Comparison of ENCODE assay signal across 30 cellular contexts in the genomic region with DNA sequence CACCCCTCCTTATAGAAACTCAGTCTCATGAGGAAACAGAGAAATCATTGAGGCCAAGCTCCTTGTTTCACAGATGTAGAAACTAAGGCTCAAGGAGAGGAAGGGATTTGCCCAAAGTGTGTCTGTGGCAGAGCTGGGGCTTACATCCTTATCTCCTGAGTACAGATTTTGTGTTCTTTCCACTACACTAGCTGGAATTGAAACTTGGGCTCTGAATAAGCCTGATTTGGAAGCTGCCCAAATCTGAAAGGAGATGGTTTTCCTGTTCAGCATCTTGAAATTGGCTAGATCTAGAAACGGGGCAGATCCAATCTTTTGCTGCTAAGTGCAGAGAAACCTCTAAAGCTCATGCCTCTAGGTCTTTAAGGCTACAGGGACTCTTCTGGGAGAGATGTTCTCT. TPM values are rescaled to one million over a fixed set of nuclear protein-coding genes. Genes with fewer than 3 reads are reported as not detected.
DNase-seq lines count a peak whose midpoint lies in the region; ATAC-seq and TF ChIP-seq lines count a peak whose summit lies in the region.
"Had no signal": no experiment of that assay in that cellular context is flagged by ENCODE, and none has a peak within 500 bp of the region (broad histone marks: within the 10 kb centered on the region; RNA-seq: fewer than 3 reads in every experiment).

No MANE protein-coding gene starts in this region.

- peaks cover 15% of the 10 kb centered on the region for H3K4me1 Mint-ChIP-seq in activated T-helper 17 cell treated with anti-CD3 and anti-CD28 coated beads, Interleukin-2, amount 50 U/mL, for 72 hours
- H3K4me1 Mint-ChIP-seq: B cell, IgD-negative memory B cell, neural progenitor cell had no signal

- peaks cover 0 to 16% of the 10 kb centered on the region in 2 donors for H3K4me1 ChIP-seq in right atrium auricular region
- H3K4me1 ChIP-seq: lower lobe of right lung, neural progenitor cell, prostate gland, upper lobe of left lung had no signal

- no peaks in the 10 kb centered on the region for H3K9me3 ChIP-seq in right atrium auricular region
- H3K9me3 ChIP-seq: A549, gastroesophageal sphincter, HAP-1, lower lobe of right lung, prostate gland, upper lobe of left lung had no signal

- H3K36me3 ChIP-seq in right atrium auricular region = no peaks in the 10 kb centered on the region
- H3K36me3 ChIP-seq: gastroesophageal sphincter, HAP-1, lower lobe of right lung, neural progenitor cell, prostate gland, upper lobe of left lung had no signal

- ATAC-seq in Right ventricle myocardium superior (ENCODE audit: poor library complexity) (peak; percentile 38), HG03442 (IDR thresholded peaks at IDR 0.05; ENCODE audit: unreplicated experiment) (no peak)
- peak; percentile 34 for ATAC-seq in activated T-helper 17 cell treated with anti-CD3 and anti-CD28 coated beads, Interleukin-2, amount 50 U/mL, for 72 hours (replicated peaks)
- ATAC-seq: A549, gastroesophageal sphincter, lower lobe of right lung had no signal

- H3K4me3 ChIP-seq in right atrium auricular region (no peak overlapping the region), fibroblast of villous mesenchyme (ENCODE audit: low read depth, low read length) (no peak overlapping the region)
- H3K4me3 ChIP-seq: A549, gastroesophageal sphincter, HAP-1, lower lobe of right lung, neural progenitor cell, prostate gland, skin epidermis, upper lobe of left lung had no signal

- intact Hi-C loops in Right ventricle myocardium superior (cut with DNase I) = no loop called here
- intact Hi-C loops in head of caudate nucleus (cut with DNase I) = no loop called here

- H3K36me3 Mint-ChIP-seq in activated T-helper 17 cell treated with anti-CD3 and anti-CD28 coated beads, Interleukin-2, amount 50 U/mL, for 72 hours (ENCODE audit: low read depth) = no peaks in the 10 kb centered on the region
- H3K36me3 Mint-ChIP-seq: activated naive CD8-positive, alpha-beta T cell; brain; IgD-negative memory B cell; neural progenitor cell had no signal

- no peaks in the 10 kb centered on the region for H3K27me3 ChIP-seq in right atrium auricular region
- H3K27me3 ChIP-seq: gastroesophageal sphincter, neural progenitor cell, upper lobe of left lung had no signal

- peak overlapping the region; percentile 28 for H3K4me3 Mint-ChIP-seq in activated T-helper 17 cell treated with anti-CD3 and anti-CD28 coated beads, Interleukin-2, amount 50 U/mL, for 72 hours
- H3K4me3 Mint-ChIP-seq: B cell, brain, IgD-negative memory B cell, neural progenitor cell had no signal

- no peaks in the 10 kb centered on the region for H3K9me3 Mint-ChIP-seq in activated T-helper 17 cell treated with anti-CD3 and anti-CD28 coated beads, Interleukin-2, amount 50 U/mL, for 72 hours

- DNase-seq in Right ventricle myocardium superior (no peak), right atrium auricular region (ENCODE audit: low spot score) (no peak), fibroblast of villous mesenchyme (ENCODE audit: low read depth) (peak; percentile 58), NCI-H2107 treated with DMSO at 0.1 percent for 48 hours (lab: John Stamatoyannopoulos, UW; ENCODE audit: unreplicated experiment) (no peak), nucleus accumbens (lab: John Stamatoyannopoulos, UW) (no peak), head of caudate nucleus (no peak)
- DNase-seq: activated CD4-positive, alpha-beta T cell treated with anti-CD3 and anti-CD28 coated beads, Interleukin-2, amount 50 U/mL, for 48 hours; activated CD8-positive, alpha-beta memory T cell treated with anti-CD3 and anti-CD28 coated beads, Interleukin-2, amount 50 U/mL, for 4 hours; effector memory CD4-positive, alpha-beta T cell; islet precursor cell; lower lobe of right lung; NCI-H1105; NCI-H2029; NCI-H2227 treated with DMSO at 0.1 percent for 48 hours; NCI-H774; stimulated activated CD4-positive, alpha-beta T cell treated with anti-CD3 and anti-CD28 coated beads, Interleukin-1b, Interleukin-23, amount 100 ng/mL, for 48 hours; upper lobe of left lung had no signal

- no peak overlapping the region for H3K27ac ChIP-seq in right atrium auricular region
- H3K27ac ChIP-seq: A549, gastroesophageal sphincter, lower lobe of right lung, neural progenitor cell, prostate gland, skin epidermis, upper lobe of left lung had no signal

- no peak for TF ChIP-seq CTCF in right atrium auricular region (IDR thresholded peaks at IDR 0.05)
- TF ChIP-seq CTCF in fibroblast of villous mesenchyme (IDR thresholded peaks at IDR 0.05; ENCODE audit: insufficient read depth, low read depth, low read length) = no peak

- no peaks in the 10 kb centered on the region for H3K27me3 Mint-ChIP-seq in activated T-helper 17 cell treated with anti-CD3 and anti-CD28 coated beads, Interleukin-2, amount 50 U/mL, for 72 hours
- H3K27me3 Mint-ChIP-seq: activated naive CD8-positive, alpha-beta T cell; brain had no signal

- no peak overlapping the region for H3K27ac Mint-ChIP-seq in activated T-helper 17 cell treated with anti-CD3 and anti-CD28 coated beads, Interleukin-2, amount 50 U/mL, for 72 hours
- H3K27ac Mint-ChIP-seq: activated naive CD8-positive, alpha-beta T cell; B cell; IgD-negative memory B cell; neural progenitor cell had no signal

RNA-seq across cellular contexts. Expression of gene AWAT2, which starts 24.3 kb away (rescaled TPM):
- total RNA-seq in Right ventricle myocardium superior (not detected), right atrium auricular region (not detected), fibroblast of villous mesenchyme (not detected in 2 replicates)
- not detected for total RNA-seq in activated T-helper 17 cell treated with anti-CD3 and anti-CD28 coated beads, Interleukin-2, amount 50 U/mL, for 72 hours
- total RNA-seq: B cell, gastroesophageal sphincter, prostate gland had no signal

RNA-seq across cellular contexts. Expression of gene OTUD6A, which starts 36.8 kb away (rescaled TPM):
- total RNA-seq in Right ventricle myocardium superior = not detected
- total RNA-seq in right atrium auricular region = not detected
- not detected for total RNA-seq in activated T-helper 17 cell treated with anti-CD3 and anti-CD28 coated beads, Interleukin-2, amount 50 U/mL, for 72 hours
- total RNA-seq in fibroblast of villous mesenchyme = not detected in 2 replicates
- total RNA-seq: B cell, gastroesophageal sphincter, lower lobe of right lung, subcutaneous adipose tissue, upper lobe of left lung had no signal
